In the genomic region with DNA sequence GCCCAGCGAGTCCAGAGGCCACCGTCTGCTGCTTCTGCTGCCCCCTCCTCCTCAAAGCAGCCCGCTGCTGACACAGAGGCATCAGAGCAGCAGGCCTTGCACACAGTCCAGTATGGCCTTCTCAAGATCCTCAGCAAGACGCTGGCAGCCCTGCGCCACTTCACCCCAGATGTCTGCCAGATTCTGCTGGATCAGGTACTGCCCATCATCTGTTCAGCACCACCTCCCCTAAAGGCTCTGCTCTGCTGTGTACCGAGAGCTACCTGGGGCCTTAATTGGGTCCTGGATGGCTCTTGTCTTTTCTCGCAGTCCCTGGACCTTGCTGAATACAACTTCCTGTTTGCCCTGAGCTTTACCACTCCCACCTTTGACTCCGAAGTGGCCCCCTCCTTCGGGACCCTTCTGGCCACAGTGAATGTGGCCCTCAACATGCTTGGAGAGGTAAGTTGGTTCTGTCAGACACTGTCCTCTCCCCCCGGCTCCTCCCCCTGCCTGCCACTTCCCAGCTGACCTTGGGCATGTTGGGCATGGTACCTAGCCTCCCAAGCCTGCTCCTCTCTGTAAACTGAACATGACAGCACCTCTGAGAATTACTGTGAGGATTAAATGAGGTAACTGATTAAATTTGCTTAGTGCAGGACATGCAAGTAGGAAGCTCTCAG, we compare ENCODE assay signal across 20 cellular contexts. TPM values are rescaled to one million over a fixed set of nuclear protein-coding genes. Genes with fewer than 3 reads are reported as not detected.
A peak's percentile ranks its signal among the peaks of the same experiment; 100 is the strongest.
DNase-seq lines count a peak whose midpoint lies in the region; ATAC-seq, FAIRE-seq and TF ChIP-seq lines count a peak whose summit lies in the region.
"Had no signal": no experiment of that assay in that cellular context is flagged by ENCODE, and none has a peak within 500 bp of the region (broad histone marks: within the 10 kb centered on the region; RNA-seq: fewer than 3 reads in every experiment).

No MANE protein-coding gene starts in this region.

- 77 to 87% (median 78%) methylated on average over 10 of the region's 10 CpGs for WGBS in small intestine, 3 donors

- peak overlapping the region; percentile 86 for H3K27ac ChIP-seq in cardiac muscle cell
- no peak overlapping the region for H3K27ac ChIP-seq in naive thymus-derived CD4-positive, alpha-beta T cell (ENCODE audit: low read depth, low read length)
- no peak overlapping the region for H3K27ac ChIP-seq in small intestine (ENCODE audit: low read depth in 1 of 2, low read length in 1 of 2)
- H3K27ac ChIP-seq: colonic mucosa had no signal

- no peaks in the 10 kb centered on the region for H3K9me3 Mint-ChIP-seq in activated naive CD8-positive, alpha-beta T cell treated with anti-CD3 and anti-CD28 coated beads, Interleukin-2, amount 50 U/mL, for 24 hours
- no peaks in the 10 kb centered on the region for H3K9me3 Mint-ChIP-seq in naive thymus-derived CD4-positive, alpha-beta T cell
- H3K9me3 Mint-ChIP-seq: natural killer cell had no signal

- H3K4me1 ChIP-seq in cardiac muscle cell (ENCODE audit: low read depth) (peaks cover 15% of the 10 kb centered on the region), small intestine (ENCODE audit: control insufficient read depth in 2 of 2, insufficient read depth in 1 of 2, low read depth in 1 of 2, low read length in 1 of 2) (no peaks in the 10 kb centered on the region)
- no peaks in the 10 kb centered on the region for H3K4me1 ChIP-seq in naive thymus-derived CD4-positive, alpha-beta T cell (ENCODE audit: control insufficient read depth in 2 of 2, insufficient read depth in 2 of 2, low read length in 2 of 2)
- H3K4me1 ChIP-seq: colonic mucosa had no signal

- TF ChIP-seq CTCF in cardiac muscle cell (IDR thresholded peaks at IDR 0.05; ENCODE audit: low read depth, low read length), result no peak

- H3K4me3 ChIP-seq in cardiac muscle cell, result no peak overlapping the region
- no peak overlapping the region for H3K4me3 ChIP-seq in naive thymus-derived CD4-positive, alpha-beta T cell (ENCODE audit: low read length)
- H3K4me3 ChIP-seq in small intestine (ENCODE audit: low read depth in 1 of 2, low read length in 2 of 2), result no peak overlapping the region
- H3K4me3 ChIP-seq: colonic mucosa had no signal

- peak overlapping the region; percentile 35 for H3K27ac Mint-ChIP-seq in activated naive CD8-positive, alpha-beta T cell treated with anti-CD3 and anti-CD28 coated beads, Interleukin-2, amount 50 U/mL, for 24 hours
- H3K27ac Mint-ChIP-seq in naive thymus-derived CD4-positive, alpha-beta T cell, result peak overlapping the region in 6 of 9 donors; percentile 33 to 82 (median 54)

- H3K27me3 Mint-ChIP-seq in activated naive CD8-positive, alpha-beta T cell treated with anti-CD3 and anti-CD28 coated beads, Interleukin-2, amount 50 U/mL, for 24 hours, result no peaks in the 10 kb centered on the region
- H3K27me3 Mint-ChIP-seq in naive thymus-derived CD4-positive, alpha-beta T cell, result no peaks in the 10 kb centered on the region

- intact Hi-C loops in left ventricle myocardium superior (cut with micrococcal nuclease), result no loop called here
- intact Hi-C loops in naive thymus-derived CD4-positive, alpha-beta T cell (cut with micrococcal nuclease), result no loop called here

- CTCF ChIA-PET in naive thymus-derived CD4-positive, alpha-beta T cell (lab: Charles Lee), result interaction anchor here (0.6 to 1.1 kb wide), 2 partner anchors 11 to 803 kb away, joined by 3 read pairs; no protein-coding TSS in a partner anchor

- H3K27me3 ChIP-seq in cardiac muscle cell, result no peaks in the 10 kb centered on the region
- no peaks in the 10 kb centered on the region for H3K27me3 ChIP-seq in naive thymus-derived CD4-positive, alpha-beta T cell (ENCODE audit: control insufficient read depth in 2 of 2, insufficient read depth in 2 of 2, low read length in 2 of 2)
- H3K27me3 ChIP-seq in small intestine (ENCODE audit: control insufficient read depth in 2 of 2, insufficient read depth in 2 of 2, low read length in 2 of 2), result no peaks in the 10 kb centered on the region
- H3K27me3 ChIP-seq: colonic mucosa had no signal

- no peak for ATAC-seq in left ventricle myocardium superior
- ATAC-seq in activated naive CD8-positive, alpha-beta T cell treated with anti-CD3 and anti-CD28 coated beads, Interleukin-2, amount 50 U/mL, for 24 hours, result no peak
- no peak for ATAC-seq in naive thymus-derived CD4-positive, alpha-beta T cell
- ATAC-seq: natural killer cell, PC-3 had no signal

- no peaks in the 10 kb centered on the region for H3K4me1 Mint-ChIP-seq in activated naive CD8-positive, alpha-beta T cell treated with anti-CD3 and anti-CD28 coated beads, Interleukin-2, amount 50 U/mL, for 24 hours
- H3K4me1 Mint-ChIP-seq in naive thymus-derived CD4-positive, alpha-beta T cell, result peaks cover 0 to 4% (median 0%) of the 10 kb centered on the region in 7 donors

- POLR2A ChIA-PET in naive thymus-derived CD4-positive, alpha-beta T cell (lab: Charles Lee), result interaction anchor here (0.6 kb wide), 1 partner anchor 103 kb away, joined by 3 read pairs; no protein-coding TSS in a partner anchor

- no peak for DNase-seq in cardiac muscle cell (ENCODE audit: low read depth in 1 of 2, low spot score in 1 of 2)
- no peak for DNase-seq in left ventricle myocardium superior
- no peak for DNase-seq in activated naive CD8-positive, alpha-beta T cell treated with anti-CD3 and anti-CD28 coated beads, Interleukin-2, amount 50 U/mL, for 24 hours
- DNase-seq in naive thymus-derived CD4-positive, alpha-beta T cell, result no peak
- no peak for DNase-seq in small intestine
- DNase-seq in ecto neural progenitor cell (ENCODE audit: low spot score), result no peak
- DNase-seq in 8988T, result no peak
- no peak for DNase-seq in activated CD8-positive, alpha-beta memory T cell treated with anti-CD3 and anti-CD28 coated beads, Interleukin-2, amount 50 U/mL, for 4 hours
- DNase-seq: activated CD4-positive, CD25-positive, alpha-beta regulatory T cell; activated gamma-delta T cell; colonic mucosa; GF-D8; GOT3; mesenchymal stem cell; natural killer cell; NCI-H1694; NCI-H226; PC-3; stimulated activated CD4-positive, alpha-beta T cell treated with anti-CD3 and anti-CD28 coated beads, Interleukin-4, amount 100 ng/mL, for 24 hours had no signal

- H3K9me3 ChIP-seq in cardiac muscle cell (ENCODE audit: low read depth) (no peaks in the 10 kb centered on the region), small intestine (ENCODE audit: control insufficient read depth, low read depth) (no peaks in the 10 kb centered on the region)
- H3K9me3 ChIP-seq in naive thymus-derived CD4-positive, alpha-beta T cell (ENCODE audit: control insufficient read depth in 2 of 3, low read length in 3 of 3), result no peaks in the 10 kb centered on the region
- H3K9me3 ChIP-seq: colonic mucosa had no signal

- FAIRE-seq in small intestine (lab: Jason Lieb, UNC), result no peak
- FAIRE-seq: endothelial cell of umbilical vein had no signal

- peaks cover 40% of the 10 kb centered on the region for H3K36me3 Mint-ChIP-seq in activated naive CD8-positive, alpha-beta T cell treated with anti-CD3 and anti-CD28 coated beads, Interleukin-2, amount 50 U/mL, for 24 hours (ENCODE audit: low read depth)
- peaks cover 0 to 35% (median 18%) of the 10 kb centered on the region in 5 donors for H3K36me3 Mint-ChIP-seq in naive thymus-derived CD4-positive, alpha-beta T cell
- H3K36me3 Mint-ChIP-seq: natural killer cell had no signal

- no peak overlapping the region for H3K4me3 Mint-ChIP-seq in activated naive CD8-positive, alpha-beta T cell treated with anti-CD3 and anti-CD28 coated beads, Interleukin-2, amount 50 U/mL, for 24 hours
- H3K4me3 Mint-ChIP-seq in naive thymus-derived CD4-positive, alpha-beta T cell, result no peak overlapping the region
- H3K4me3 Mint-ChIP-seq: natural killer cell had no signal

- peaks cover 30% of the 10 kb centered on the region for H3K36me3 ChIP-seq in cardiac muscle cell
- peaks cover 9 to 91% (median 17%) of the 10 kb centered on the region in 3 experiments for H3K36me3 ChIP-seq in naive thymus-derived CD4-positive, alpha-beta T cell (ENCODE audit: control insufficient read depth in 2 of 3, insufficient read depth in 3 of 3, low read length in 3 of 3)
- peaks cover 3 to 12% of the 10 kb centered on the region in 2 donors for H3K36me3 ChIP-seq in small intestine (ENCODE audit: control insufficient read depth in 2 of 2, insufficient read depth in 2 of 2, low read length in 2 of 2)

RNA-seq across cellular contexts. Expression of a gene that starts 22.7 kb away (rescaled TPM):
- 132 and 203 TPM in 2 replicates for total RNA-seq in cardiac muscle cell
- 182 and 187 TPM in 2 replicates for polyA plus RNA-seq in cardiac muscle cell
- total RNA-seq in left ventricle myocardium superior, result 35.3 TPM
- 100 to 1,000 TPM in 2 of 5 experiments, 10 to 100 TPM in 3; 76.3 to 106 (median 86.2) TPM for total RNA-seq in naive thymus-derived CD4-positive, alpha-beta T cell
- 10 to 100 TPM; 22.5 to 31.7 TPM for polyA plus RNA-seq in naive thymus-derived CD4-positive, alpha-beta T cell
- polyA plus RNA-seq in small intestine, result 100 to 1,000 TPM in 1 of 3 donors, 10 to 100 TPM in 2; 88.6 to 112 (median 96.1) TPM

RNA-seq across cellular contexts. Expression of a gene that starts 31.0 kb away (rescaled TPM):
- total RNA-seq in cardiac muscle cell (65.8 and 69.8 TPM in 2 replicates), left ventricle myocardium superior (39.0 TPM)
- polyA plus RNA-seq in cardiac muscle cell (44.7 and 48.7 TPM in 2 replicates), small intestine (100 to 1,000 TPM in 1 of 3 donors, 10 to 100 TPM in 2; 33.9 to 127 (median 88.1) TPM)
- 10 to 100 TPM; 50.0 to 73.4 (median 60.7) TPM for total RNA-seq in naive thymus-derived CD4-positive, alpha-beta T cell
- polyA plus RNA-seq in naive thymus-derived CD4-positive, alpha-beta T cell, result 10 to 100 TPM in 1 of 2 donors, 1 to 10 TPM in 1; 7.1 to 15.2 TPM

RNA-seq across cellular contexts. Expression of a gene that starts 58.0 kb away (rescaled TPM):
- total RNA-seq in cardiac muscle cell (50.8 and 52.0 TPM in 2 replicates), left ventricle myocardium superior (17.4 TPM)
- polyA plus RNA-seq in cardiac muscle cell (35.8 and 38.9 TPM in 2 replicates), small intestine (10 to 100 TPM in 1 of 3 donors, 1 to 10 TPM in 2; 4.9 to 14.9 (median 4.9) TPM)
- total RNA-seq in naive thymus-derived CD4-positive, alpha-beta T cell, result 10 to 100 TPM; 55.7 to 98.7 (median 63.7) TPM
- polyA plus RNA-seq in naive thymus-derived CD4-positive, alpha-beta T cell, result 10 to 100 TPM; 24.8 to 39.5 TPM

RNA-seq across cellular contexts. Expression of a gene that starts 58.1 kb away (rescaled TPM):
- 21.0 and 32.2 TPM in 2 replicates for total RNA-seq in cardiac muscle cell
- 33.3 and 37.1 TPM in 2 replicates for polyA plus RNA-seq in cardiac muscle cell
- 8.0 TPM for total RNA-seq in left ventricle myocardium superior
- total RNA-seq in naive thymus-derived CD4-positive, alpha-beta T cell, result 10 to 100 TPM in 2 of 5 experiments, 1 to 10 TPM in 3; 6.0 to 12.8 (median 9.5) TPM
- polyA plus RNA-seq in naive thymus-derived CD4-positive, alpha-beta T cell, result 10 to 100 TPM in 1 of 2 donors, 1 to 10 TPM in 1; 7.6 to 10.5 TPM
- polyA plus RNA-seq in small intestine, result 10 to 100 TPM in 1 of 3 donors, 1 to 10 TPM in 2; 2.9 to 13.8 (median 4.6) TPM
